16 cellular contexts compared by ENCODE assay signal in genomic region chr18:62937065-62937464, GRCh38.
DNase-seq lines count a peak whose midpoint lies in the region; TF ChIP-seq lines count a peak whose summit lies in the region.
"Had no signal": no experiment of that assay in that cellular context is flagged by ENCODE, and none has a peak within 500 bp of the region (broad histone marks: within the 10 kb centered on the region; RNA-seq: fewer than 3 reads in every experiment).

No MANE protein-coding gene starts in this region.

- H3K4me1 ChIP-seq in mesenchymal stem cell (ENCODE audit: control insufficient read depth, insufficient read depth, low read depth, low read length): no peaks in the 10 kb centered on the region
- no peaks in the 10 kb centered on the region for H3K4me1 ChIP-seq in ovary (ENCODE audit: insufficient read depth)

- peaks cover 10% of the 10 kb centered on the region for H3K9me3 ChIP-seq in mesenchymal stem cell (ENCODE audit: control insufficient read depth, low read length)
- no peaks in the 10 kb centered on the region for H3K9me3 ChIP-seq in ovary

- DNase-seq in AG20443 (ENCODE audit: low spot score): peak; percentile 23
- DNase-seq in KG1 (lab: John Stamatoyannopoulos, UW): peak; percentile 7
- DNase-seq in cardiac fibroblast (ENCODE audit: low read depth in 2 of 2): peak; percentile 55 to 74
- DNase-seq in mesenchymal stem cell: peak; percentile 47
- DNase-seq in activated naive CD4-positive, alpha-beta T cell treated with anti-CD3 and anti-CD28 coated beads for 36 hours: no peak
- no peak for DNase-seq in stimulated activated CD4-positive, alpha-beta T cell treated with anti-CD3 and anti-CD28 coated beads, Interleukin-4, amount 100 ng/mL, for 24 hours
- no peak for DNase-seq in HEK293T (ENCODE audit: extremely low spot score)
- DNase-seq in ovary: no peak
- DNase-seq: activated CD4-positive, alpha-beta T cell treated with anti-CD3 and anti-CD28 coated beads, Interleukin-2, amount 10 ng/mL, durations not matched to agents 24 days and 14 days; activated T-cell treated with anti-CD3 and anti-CD28 coated beads, Interleukin-2, amount 50 U/mL, for 72 hours; DMS153; NCI-H1417 treated with DMSO at 0.1 percent for 48 hours; NCI-H524; stimulated activated CD4-positive, alpha-beta T cell treated with anti-CD3 and anti-CD28 coated beads, Interleukin-12 subunit alpha, Interleukin-12 subunit beta, amount 100 ng/mL, for 4 hours; transverse colon had no signal

- no peak overlapping the region for H3K4me3 Mint-ChIP-seq in activated naive CD4-positive, alpha-beta T cell treated with anti-CD3 and anti-CD28 coated beads for 36 hours
- H3K4me3 Mint-ChIP-seq: activated CD4-positive, alpha-beta T cell treated with anti-CD3 and anti-CD28 coated beads, Interleukin-2, amount 10 ng/mL, durations not matched to agents 24 days and 14 days; activated T-cell treated with anti-CD3 and anti-CD28 coated beads, Interleukin-2, amount 50 U/mL, for 72 hours; B cell had no signal

- H4K8ac ChIP-seq in mesenchymal stem cell (ENCODE audit: low read length): no peak overlapping the region

- H3K79me1 ChIP-seq in mesenchymal stem cell (replicated peaks; ENCODE audit: low read length, poor library complexity, severe bottlenecking): no peaks in the 10 kb centered on the region

- intact Hi-C loops in activated naive CD4-positive, alpha-beta T cell treated with anti-CD3 and anti-CD28 coated beads for 36 hours (cut with micrococcal nuclease): no loop called here
- intact Hi-C loops in ovary (cut with DNase I): no loop called here

- no peak overlapping the region for H2BK15ac ChIP-seq in mesenchymal stem cell (ENCODE audit: low read depth, poor library complexity, severe bottlenecking)

- no peak for TF ChIP-seq EP300 in ovary (IDR thresholded peaks at IDR 0.05)

- POLR2A ChIA-PET in HEK293T (lab: Yijun Ruan, JAX): no interaction called here

- H3K4ac ChIP-seq in mesenchymal stem cell (ENCODE audit: low read depth in 1 of 2, low read length in 2 of 2): no peak overlapping the region

- H3K4me3 ChIP-seq in cardiac fibroblast (replicated peaks in 1 of 2; ENCODE audit: low read depth in 2 of 2, low read length in 2 of 2): no peak overlapping the region
- H3K4me3 ChIP-seq in mesenchymal stem cell (ENCODE audit: insufficient read depth in 1 of 2, low read depth in 1 of 2, low read length in 2 of 2): no peak overlapping the region
- H3K4me3 ChIP-seq in ovary: no peak overlapping the region
- H3K4me3 ChIP-seq: transverse colon had no signal

- no peaks in the 10 kb centered on the region for H3K36me3 Mint-ChIP-seq in activated naive CD4-positive, alpha-beta T cell treated with anti-CD3 and anti-CD28 coated beads for 36 hours (ENCODE audit: low read depth)

- H2BK5ac ChIP-seq in mesenchymal stem cell (ENCODE audit: low read depth, low read length, poor library complexity, severe bottlenecking): no peak overlapping the region

- no peaks in the 10 kb centered on the region for H3K27me3 Mint-ChIP-seq in activated naive CD4-positive, alpha-beta T cell treated with anti-CD3 and anti-CD28 coated beads for 36 hours (ENCODE audit: low read depth)
- H3K27me3 Mint-ChIP-seq: activated CD4-positive, alpha-beta T cell treated with anti-CD3 and anti-CD28 coated beads, Interleukin-2, amount 10 ng/mL, durations not matched to agents 24 days and 14 days; B cell had no signal

- peak overlapping the region; percentile 21 for H3K9ac ChIP-seq in mesenchymal stem cell (ENCODE audit: low read length)

- H2BK120ac ChIP-seq in mesenchymal stem cell (ENCODE audit: low read depth, low read length): no peak overlapping the region

- H3K4me2 ChIP-seq in mesenchymal stem cell (ENCODE audit: low read length, poor library complexity, severe bottlenecking): no peak overlapping the region

- 47% methylated on average over 1 of the region's 2 CpGs for WGBS in mesenchymal stem cell
- 81 to 90% (median 88%) methylated on average over 2 of the region's 2 CpGs for WGBS in ovary, 3 donors

- no peak overlapping the region for H3K18ac ChIP-seq in mesenchymal stem cell (ENCODE audit: low read depth in 1 of 2, low read length in 2 of 2)

- H3K9me3 Mint-ChIP-seq in activated naive CD4-positive, alpha-beta T cell treated with anti-CD3 and anti-CD28 coated beads for 36 hours: peaks cover 5% of the 10 kb centered on the region
- H3K9me3 Mint-ChIP-seq: activated CD4-positive, alpha-beta T cell treated with anti-CD3 and anti-CD28 coated beads, Interleukin-2, amount 10 ng/mL, durations not matched to agents 24 days and 14 days had no signal

- H3K23ac ChIP-seq in mesenchymal stem cell (ENCODE audit: low read length in 2 of 2): no peak overlapping the region

- no peak for TF ChIP-seq CTCF in cardiac fibroblast (IDR thresholded peaks at IDR 0.05; ENCODE audit: low read depth, low read length)
- no peak for TF ChIP-seq CTCF in ovary (IDR thresholded peaks at IDR 0.05)

- H2AFZ ChIP-seq in mesenchymal stem cell (ENCODE audit: low read depth, low read length): no peak overlapping the region

- H3K14ac ChIP-seq in mesenchymal stem cell (ENCODE audit: low read length in 2 of 2): no peak overlapping the region

- H3K36me3 ChIP-seq in mesenchymal stem cell (ENCODE audit: control insufficient read depth in 1 of 2, insufficient read depth in 2 of 2, low read depth in 1 of 2, low read length in 2 of 2): no peaks in the 10 kb centered on the region
- H3K36me3 ChIP-seq in ovary: no peaks in the 10 kb centered on the region
- H3K36me3 ChIP-seq: transverse colon had no signal

- H3K27me3 ChIP-seq in mesenchymal stem cell (ENCODE audit: control insufficient read depth in 1 of 2, insufficient read depth in 1 of 2, low read length in 2 of 2): no peaks in the 10 kb centered on the region
- H3K27me3 ChIP-seq in ovary: no peaks in the 10 kb centered on the region
- H3K27me3 ChIP-seq: transverse colon had no signal

- no peak overlapping the region for H4K91ac ChIP-seq in mesenchymal stem cell (ENCODE audit: low read length)

- CTCF ChIA-PET in activated naive CD4-positive, alpha-beta T cell treated with anti-CD3 and anti-CD28 coated beads for 36 hours (lab: Charles Lee): no interaction called here
- CTCF ChIA-PET in HEK293T (lab: Yijun Ruan, JAX): no interaction called here

- H3K27ac Mint-ChIP-seq in activated naive CD4-positive, alpha-beta T cell treated with anti-CD3 and anti-CD28 coated beads for 36 hours: no peak overlapping the region
- H3K27ac Mint-ChIP-seq: activated CD4-positive, alpha-beta T cell treated with anti-CD3 and anti-CD28 coated beads, Interleukin-2, amount 10 ng/mL, durations not matched to agents 24 days and 14 days; activated T-cell treated with anti-CD3 and anti-CD28 coated beads, Interleukin-2, amount 50 U/mL, for 72 hours; B cell had no signal

- H2AK5ac ChIP-seq in mesenchymal stem cell (ENCODE audit: low read length, severe bottlenecking): no peak overlapping the region

- H2BK12ac ChIP-seq in mesenchymal stem cell (ENCODE audit: low read length in 2 of 2): no peak overlapping the region

- H3K27ac ChIP-seq in mesenchymal stem cell (ENCODE audit: low read length, poor library complexity, severe bottlenecking): no peak overlapping the region
- no peak overlapping the region for H3K27ac ChIP-seq in ovary
- H3K27ac ChIP-seq: transverse colon had no signal

- H3K4me1 Mint-ChIP-seq in activated naive CD4-positive, alpha-beta T cell treated with anti-CD3 and anti-CD28 coated beads for 36 hours (ENCODE audit: low read depth): peaks cover 10% of the 10 kb centered on the region

- TF ChIP-seq POLR2A in ovary (IDR thresholded peaks at IDR 0.05): no peak

TF ChIP-seq in HEK293T, 16 proteins besides CTCF, POLR2A, EP300 and RAD21:
- TF ChIP-seq BHLHE40 (IDR thresholded peaks at IDR 0.05; ENCODE audit: borderline replicate concordance) (no peak), TARDBP (IDR thresholded peaks at IDR 0.05) (no peak), CTBP1 (IDR thresholded peaks at IDR 0.05; ENCODE audit: borderline replicate concordance) (no peak), HDGF (IDR thresholded peaks at IDR 0.05; ENCODE audit: borderline replicate concordance) (no peak), SP1 (IDR thresholded peaks at IDR 0.05) (no peak), ZNF384 (IDR thresholded peaks at IDR 0.05) (no peak), NFRKB (IDR thresholded peaks at IDR 0.05) (no peak), FOXK2 (IDR thresholded peaks at IDR 0.05) (no peak), SUZ12 (IDR thresholded peaks at IDR 0.05) (no peak), ELF4 (IDR thresholded peaks at IDR 0.05) (no peak), FOXM1 (IDR thresholded peaks at IDR 0.05; ENCODE audit: borderline replicate concordance) (no peak), L3MBTL2 (conservative IDR thresholded peaks at IDR 0.05) (no peak), FOXA1 (IDR thresholded peaks at IDR 0.05) (no peak), PKNOX1 (IDR thresholded peaks at IDR 0.05) (no peak), ARNT (IDR thresholded peaks at IDR 0.05) (no peak), LEF1 (IDR thresholded peaks at IDR 0.05; ENCODE audit: borderline replicate concordance) (no peak)

Comparison
In these comparisons a context has a peak if more than half of its experiments do, and no peak if none do; other contexts are left out.
1. DNase-seq: peak in AG20443 (single experiment), KG1 (single experiment), cardiac fibroblast (2 of 2) and mesenchymal stem cell (single experiment); none in activated naive CD4-positive, alpha-beta T cell treated with anti-CD3 and anti-CD28 coated beads for 36 hours (single experiment), stimulated activated CD4-positive, alpha-beta T cell treated with anti-CD3 and anti-CD28 coated beads, Interleukin-4, amount 100 ng/mL, for 24 hours (single experiment), HEK293T (single experiment) and ovary (0 of 5).